10 cellular contexts compared by ENCODE assay signal in the genomic region with DNA sequence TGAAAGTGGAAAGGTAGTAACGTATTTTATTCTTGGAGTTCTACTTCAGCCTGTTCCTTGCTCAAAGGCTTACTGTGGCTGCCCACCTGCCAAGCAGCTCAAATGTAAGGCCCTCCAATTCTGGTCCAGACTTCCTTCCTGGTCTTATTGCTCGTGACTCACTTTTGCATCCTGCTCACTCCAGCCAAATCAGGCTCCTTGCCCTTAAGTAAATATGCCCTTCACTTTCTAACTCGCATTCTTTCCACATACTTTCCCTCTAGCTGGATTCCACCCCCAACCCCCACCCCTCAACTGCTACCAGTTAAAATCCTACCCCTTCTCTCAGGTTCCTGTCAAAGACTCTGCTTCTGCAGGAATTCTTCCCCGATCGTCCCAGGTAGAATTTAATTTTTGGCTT.
DNase-seq lines count a peak whose midpoint lies in the region; ATAC-seq and TF ChIP-seq lines count a peak whose summit lies in the region.
"Had no signal": no experiment of that assay in that cellular context is flagged by ENCODE, and none has a peak within 500 bp of the region (broad histone marks: within the 10 kb centered on the region; RNA-seq: fewer than 3 reads in every experiment).

No MANE protein-coding gene starts in this region.

- TF ChIP-seq CTCF in RWPE2 (IDR thresholded peaks at IDR 0.05; ENCODE audit: poor library complexity, severe bottlenecking), result no peak
- no peak for TF ChIP-seq CTCF in fibroblast of pulmonary artery (IDR thresholded peaks at IDR 0.05; ENCODE audit: low read length, missing control alignments)
- no peak for TF ChIP-seq CTCF in nephron (IDR thresholded peaks at IDR 0.05; ENCODE audit: unreplicated experiment in 3 of 3)

- peaks cover 35% of the 10 kb centered on the region for H3K4me1 ChIP-seq in RWPE2 (ENCODE audit: insufficient read depth, poor library complexity, severe bottlenecking)

- H3K27me3 ChIP-seq in RWPE2 (ENCODE audit: insufficient read depth, poor library complexity, severe bottlenecking), result no peaks in the 10 kb centered on the region

- DNase-seq in AG20443 (ENCODE audit: low spot score) (peak; percentile 67), RWPE2 (ENCODE audit: low spot score) (no peak), fibroblast of pulmonary artery (ENCODE audit: low read depth) (peak; percentile 86), NOMO-1 (lab: John Stamatoyannopoulos, UW; ENCODE audit: unreplicated experiment in 2 of 2) (no peak)
- DNase-seq: NCI-H1092 had no signal

- no peaks in the 10 kb centered on the region for H3K9me3 ChIP-seq in RWPE2 (ENCODE audit: severe bottlenecking)

- ATAC-seq in RWPE2 (ENCODE audit: low read depth) (peak; percentile 81), HG02610 (IDR thresholded peaks at IDR 0.05; ENCODE audit: unreplicated experiment) (no peak), GM21737 (IDR thresholded peaks at IDR 0.05; ENCODE audit: unreplicated experiment) (no peak)
- ATAC-seq in activated T-helper 17 cell treated with anti-CD3 and anti-CD28 coated beads, Interleukin-2, amount 50 U/mL, for 72 hours (replicated peaks), result no peak
- ATAC-seq: CD8-positive, alpha-beta T cell had no signal

- H3K36me3 Mint-ChIP-seq in nephron (ENCODE audit: low read depth), result no peaks in the 10 kb centered on the region
- H3K36me3 Mint-ChIP-seq in activated T-helper 17 cell treated with anti-CD3 and anti-CD28 coated beads, Interleukin-2, amount 50 U/mL, for 72 hours (ENCODE audit: low read depth), result no peaks in the 10 kb centered on the region

- no peaks in the 10 kb centered on the region for H3K9me3 Mint-ChIP-seq in nephron
- no peaks in the 10 kb centered on the region for H3K9me3 Mint-ChIP-seq in activated T-helper 17 cell treated with anti-CD3 and anti-CD28 coated beads, Interleukin-2, amount 50 U/mL, for 72 hours
- H3K9me3 Mint-ChIP-seq: CD8-positive, alpha-beta T cell had no signal

- H3K27ac ChIP-seq in RWPE2 (ENCODE audit: poor library complexity, severe bottlenecking), result peak overlapping the region; percentile 69

- no peaks in the 10 kb centered on the region for H3K36me3 ChIP-seq in RWPE2 (ENCODE audit: low read depth)

- peak overlapping the region; percentile 68 to 90 (median 81) for H3K27ac Mint-ChIP-seq in nephron
- H3K27ac Mint-ChIP-seq in activated T-helper 17 cell treated with anti-CD3 and anti-CD28 coated beads, Interleukin-2, amount 50 U/mL, for 72 hours, result no peak overlapping the region
- H3K27ac Mint-ChIP-seq: CD8-positive, alpha-beta T cell had no signal

- peaks cover 45% of the 10 kb centered on the region for H3K4me1 Mint-ChIP-seq in nephron
- peaks cover 15% of the 10 kb centered on the region for H3K4me1 Mint-ChIP-seq in activated T-helper 17 cell treated with anti-CD3 and anti-CD28 coated beads, Interleukin-2, amount 50 U/mL, for 72 hours

- H3K4me3 ChIP-seq in RWPE2 (ENCODE audit: severe bottlenecking) (no peak overlapping the region), fibroblast of pulmonary artery (replicated peaks; ENCODE audit: low read depth, low read length) (no peak overlapping the region)

- H3K27me3 Mint-ChIP-seq in nephron (ENCODE audit: low read depth), result peaks cover 4% of the 10 kb centered on the region
- no peaks in the 10 kb centered on the region for H3K27me3 Mint-ChIP-seq in activated T-helper 17 cell treated with anti-CD3 and anti-CD28 coated beads, Interleukin-2, amount 50 U/mL, for 72 hours

- no peak overlapping the region for H3K4me3 Mint-ChIP-seq in nephron
- no peak overlapping the region for H3K4me3 Mint-ChIP-seq in activated T-helper 17 cell treated with anti-CD3 and anti-CD28 coated beads, Interleukin-2, amount 50 U/mL, for 72 hours
- H3K4me3 Mint-ChIP-seq: CD8-positive, alpha-beta T cell had no signal

Comparison
In these comparisons a context has a peak if more than half of its experiments do, and no peak if none do; other contexts are left out.
1. DNase-seq: peak in AG20443 (single experiment) and fibroblast of pulmonary artery (single experiment); none in RWPE2 (single experiment) and NOMO-1 (0 of 2).